8 cellular contexts compared by ENCODE assay signal in the genomic region with DNA sequence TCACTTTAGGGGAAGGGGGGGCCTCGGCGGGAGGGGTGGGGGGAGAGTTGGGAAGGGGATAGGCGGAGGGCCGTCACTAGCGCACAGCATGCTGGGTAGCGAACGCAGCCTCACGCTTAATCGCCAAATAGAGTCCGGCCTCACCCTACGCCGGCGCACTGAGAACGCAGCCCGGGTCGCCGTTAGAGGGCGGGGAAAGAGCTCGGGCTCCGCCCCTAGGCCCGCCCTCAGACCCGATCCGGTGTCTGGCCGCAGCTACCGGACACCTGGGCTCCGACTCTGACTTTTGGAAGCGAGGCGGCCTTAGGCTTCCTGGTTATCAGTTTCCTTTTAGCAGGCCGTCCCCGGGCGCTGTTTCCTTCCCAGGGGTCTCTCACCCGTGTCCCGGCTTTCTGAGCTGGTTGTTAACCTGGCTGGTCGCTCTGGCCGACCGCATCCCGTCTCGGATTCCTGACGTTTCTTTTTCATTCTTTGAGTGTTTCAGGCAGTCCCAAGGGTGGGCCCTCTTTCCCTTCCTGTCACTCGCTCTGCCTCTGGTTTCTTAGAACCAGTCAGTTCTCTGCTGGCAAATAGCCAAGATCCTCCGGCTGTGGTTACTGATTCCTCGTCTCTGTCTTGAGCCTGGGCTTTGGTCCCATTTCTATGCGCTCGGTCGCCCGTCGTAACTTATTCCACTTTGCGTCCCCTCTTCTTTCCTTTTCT. TPM values are rescaled to one million over a fixed set of nuclear protein-coding genes. Genes with fewer than 3 reads are reported as not detected.
DNase-seq lines count a peak whose midpoint lies in the region; ATAC-seq and TF ChIP-seq lines count a peak whose summit lies in the region.

No MANE protein-coding gene starts in this region.

- no peaks in the 10 kb centered on the region for H3K27me3 ChIP-seq in breast epithelium
- H3K27me3 ChIP-seq in iPS-20b (ENCODE audit: insufficient read depth, low read length): no peaks in the 10 kb centered on the region

- ATAC-seq in GM18870 (IDR thresholded peaks at IDR 0.05; ENCODE audit: unreplicated experiment): peak; percentile 81
- ATAC-seq in HG03108 (IDR thresholded peaks at IDR 0.05; ENCODE audit: unreplicated experiment): peak; percentile 96

- H3K4me3 ChIP-seq in breast epithelium (peak overlapping the region; percentile 89 to 100 (median 95)), iPS-20b (ENCODE audit: low read length) (peak overlapping the region; percentile 81), skin epidermis (peak overlapping the region; percentile 97 to 100 (median 99))

- intact Hi-C loops in breast epithelium (cut with DNase I; ENCODE audit: low total_unique reads): no loop called here

- TF ChIP-seq CTCF in VCaP (conservative IDR thresholded peaks at IDR 0.05) (no peak), breast epithelium (IDR thresholded peaks at IDR 0.05) (no peak)

- TF ChIP-seq POLR2A in breast epithelium (IDR thresholded peaks at IDR 0.05): peak; percentile 24

- H3K4me1 ChIP-seq in breast epithelium (peaks cover 3 to 7% of the 10 kb centered on the region in 2 donors), iPS-20b (ENCODE audit: insufficient read depth, low read length) (peaks cover 12% of the 10 kb centered on the region; the same call in 1 of the 2 replicates)

- H3K9ac ChIP-seq in iPS-20b (ENCODE audit: low read depth, low read length): peak overlapping the region; percentile 98; the same call in 1 of the 2 replicates

- H3K9me3 ChIP-seq in breast epithelium (no peaks in the 10 kb centered on the region), iPS-20b (ENCODE audit: insufficient read depth, low read depth, low read length) (no peaks in the 10 kb centered on the region)

- H3K36me3 ChIP-seq in breast epithelium: no peaks in the 10 kb centered on the region
- no peaks in the 10 kb centered on the region for H3K36me3 ChIP-seq in iPS-20b (ENCODE audit: insufficient read depth, low read depth, low read length)

- in situ Hi-C loops in ACHN (cut with HindIII; ENCODE audit: low pct_ligation_motif_present, low pct_unique_long_range_greater_than_20kb, low sequenced_read_pairs): no loop called here

- H3K27ac ChIP-seq in VCaP (peak overlapping the region; percentile 98), breast epithelium (peak overlapping the region; percentile 100), iPS-20b (ENCODE audit: low read length) (peak overlapping the region; percentile 64), skin epidermis (peak overlapping the region; percentile 92 to 100 (median 99))

- DNase-seq in ACHN (peak; percentile 96), NCI-H2171 treated with DMSO at 0.1 percent for 48 hours (lab: John Stamatoyannopoulos, UW) (peak; percentile 96), breast epithelium (ENCODE audit: low spot score in 2 of 2) (peak; percentile 94 to 96)

RNA-seq across cellular contexts. Expression of gene STRN3, which starts 0.4 kb away (rescaled TPM):
- total RNA-seq in breast epithelium: 10 to 100 TPM; 43.5 to 60.7 (median 43.6) TPM

RNA-seq across cellular contexts. Expression of gene AP4S1, which starts 1.1 kb away (rescaled TPM):
- 10 to 100 TPM in 1 of 3 donors, 1 to 10 TPM in 2; 4.5 to 11.1 (median 5.2) TPM for total RNA-seq in breast epithelium

Comparison
In these comparisons a context has a peak if more than half of its experiments do, and no peak if none do; other contexts are left out.
1. Peak in every context shown above with its lines: DNase-seq, ATAC-seq, H3K4me3 ChIP-seq and H3K27ac ChIP-seq.